Comparison of ENCODE assay signal across 8 cellular contexts in genomic region chr7:149125189-149125863, GRCh38. TPM values are rescaled to one million over a fixed set of nuclear protein-coding genes. Genes with fewer than 3 reads are reported as not detected.
DNase-seq lines count a peak whose midpoint lies in the region; ATAC-seq and TF ChIP-seq lines count a peak whose summit lies in the region.

No MANE protein-coding gene starts in this region.

- BruUV-seq in MCF 10A (replicated peaks; lab: Mats Ljungman, UMichigan), result TSS peak; percentile 46

- no peaks in the 10 kb centered on the region for H4K20me1 ChIP-seq in Karpas-422 (ENCODE audit: insufficient read depth, low read depth, low read length)

- H3K27me3 Mint-ChIP-seq in MCF 10A (ENCODE audit: insufficient read depth, unreplicated experiment), result no peaks in the 10 kb centered on the region
- no peaks in the 10 kb centered on the region for H3K27me3 Mint-ChIP-seq in memory B cell

- ATAC-seq in memory B cell (ENCODE audit: low read depth), result no peak
- ATAC-seq in aorta (ENCODE audit: low FRiP score), result no peak
- ATAC-seq in HG03378 (IDR thresholded peaks at IDR 0.05; ENCODE audit: unreplicated experiment), result no peak
- no peak for ATAC-seq in HG03439 (IDR thresholded peaks at IDR 0.05; ENCODE audit: unreplicated experiment)
- ATAC-seq in HG03097 (IDR thresholded peaks at IDR 0.05; ENCODE audit: low FRiP score, unreplicated experiment), result no peak

- H2AFZ ChIP-seq in Karpas-422 (ENCODE audit: low read length), result peak overlapping the region; percentile 79; the same call in 1 of the 2 replicates

- H3K4me3 Mint-ChIP-seq in MCF 10A (ENCODE audit: unreplicated experiment) (peak overlapping the region; percentile 97), memory B cell (peak overlapping the region; percentile 97)

- no peaks in the 10 kb centered on the region for H3K27me3 ChIP-seq in GM06990 (replicated peaks; ENCODE audit: control insufficient read depth, insufficient read depth, low read length)
- H3K27me3 ChIP-seq in Karpas-422 (ENCODE audit: low read length), result no peaks in the 10 kb centered on the region
- no peaks in the 10 kb centered on the region for H3K27me3 ChIP-seq in aorta (ENCODE audit: control insufficient read depth in 1 of 2, insufficient read depth in 2 of 2, low read length in 1 of 2)

- H3K4me1 ChIP-seq in Karpas-422 (ENCODE audit: low read length) (peaks cover 19% of the 10 kb centered on the region), aorta (ENCODE audit: control insufficient read depth in 1 of 2, insufficient read depth in 2 of 2, low read length in 2 of 2) (no peaks in the 10 kb centered on the region)

- H3K9me3 Mint-ChIP-seq in MCF 10A (ENCODE audit: unreplicated experiment), result peaks cover under 1% of the 10 kb centered on the region
- no peaks in the 10 kb centered on the region for H3K9me3 Mint-ChIP-seq in memory B cell

- peaks cover 29% of the 10 kb centered on the region for H3K79me2 ChIP-seq in Karpas-422 (ENCODE audit: low read length)

- peak overlapping the region; percentile 97 for H3K4me2 ChIP-seq in Karpas-422 (ENCODE audit: low read depth, low read length, poor library complexity, severe bottlenecking)

- H3K9me2 ChIP-seq in Karpas-422 (replicated peaks; ENCODE audit: insufficient read depth, low read length), result no peaks in the 10 kb centered on the region

- CTCF ChIA-PET in MCF 10A (lab: Yijun Ruan, JAX), result interaction anchor here (0.5 to 3.7 kb wide), 18 partner anchors 8 to 609 kb away, joined by 3 to 17 read pairs (median 3); partner anchors contain the start of genes ZNF282 and ZNF398

- H3K9ac ChIP-seq in Karpas-422 (ENCODE audit: low read length), result peak overlapping the region; percentile 98

- DNase-seq in GM06990 (ENCODE audit: extremely low read depth, insufficient read length) (no peak), Karpas-422 (peak; percentile 63), MCF 10A (ENCODE audit: unreplicated experiment) (peak; percentile 6), memory B cell (ENCODE audit: low spot score in 2 of 2) (no peak), aorta (no peak)

- intact Hi-C loops in MCF 10A (cut with micrococcal nuclease), result no loop called here
- intact Hi-C loops in aorta (cut with DNase I), result no loop called here

- 0 out of 2 replicates have a peak, but pooled peaks cover under 1% of the 10 kb centered on the region for H3K9me3 ChIP-seq in Karpas-422 (ENCODE audit: low read length)
- H3K9me3 ChIP-seq in aorta (ENCODE audit: control insufficient read depth, low read length), result no peaks in the 10 kb centered on the region

- H3K4me3 ChIP-seq in GM06990 (replicated peaks; ENCODE audit: low read depth, low read length) (peak overlapping the region; percentile 99), Karpas-422 (ENCODE audit: low read length) (peak overlapping the region; percentile 91), aorta (ENCODE audit: low read length in 2 of 2) (peak overlapping the region; percentile 71 to 74)

- 2% methylated on average over 21 of the region's 21 CpGs for WGBS in aorta, 2 donors

- H3K4me1 Mint-ChIP-seq in MCF 10A (ENCODE audit: insufficient read depth, unreplicated experiment), result peaks cover 18% of the 10 kb centered on the region
- peaks cover 15% of the 10 kb centered on the region for H3K4me1 Mint-ChIP-seq in memory B cell

- H3K27ac Mint-ChIP-seq in MCF 10A (ENCODE audit: low read depth, unreplicated experiment) (peak overlapping the region; percentile 99), memory B cell (peak overlapping the region; percentile 91)

- H3K27ac ChIP-seq in Karpas-422 (ENCODE audit: low read length) (peak overlapping the region; percentile 94; the same call in 1 of the 2 replicates), aorta (ENCODE audit: low read depth in 1 of 2, low read length in 2 of 2) (peak overlapping the region in 1 of 2 donors; percentile 57)

- TF ChIP-seq CTCF in GM06990 (IDR thresholded peaks at IDR 0.05; ENCODE audit: insufficient read depth, low read length, poor library complexity, severe bottlenecking) (no peak), MCF 10A (IDR thresholded peaks at IDR 0.05; ENCODE audit: unreplicated experiment) (no peak)

- POLR2A ChIA-PET in MCF 10A (lab: Yijun Ruan, JAX), result interaction anchor here (0.7 to 4.7 kb wide), 20 partner anchors 14 to 1960 kb away, joined by 3 to 61 read pairs (median 4); partner anchors contain the start of genes PDIA4, ZNF282 and ZNF398

- H3K36me3 ChIP-seq in GM06990 (ENCODE audit: control insufficient read depth, insufficient read depth, low read length), result no peaks in the 10 kb centered on the region; the same call in 1 of the 2 replicates
- peaks cover 9% of the 10 kb centered on the region for H3K36me3 ChIP-seq in Karpas-422 (ENCODE audit: insufficient read depth, low read length)
- no peaks in the 10 kb centered on the region for H3K36me3 ChIP-seq in aorta (ENCODE audit: control insufficient read depth in 1 of 2, insufficient read depth in 2 of 2, low read length in 1 of 2)

- H3K36me3 Mint-ChIP-seq in MCF 10A (ENCODE audit: insufficient read depth, unreplicated experiment) (peaks cover 21% of the 10 kb centered on the region), memory B cell (peaks cover 4% of the 10 kb centered on the region)

RNA-seq across cellular contexts. Expression of gene ZNF425, which starts 0.8 kb away (rescaled TPM):
- 0.41 and 1.8 TPM in 2 replicates for total RNA-seq in Karpas-422 (2014; rRNA removed; shearing (Covaris generic); ENCODE audit: low replicate concordance)
- total RNA-seq in MCF 10A (2022) (2.6 and 3.3 TPM in 2 replicates), aorta (1 to 10 TPM; 1.0 to 1.3 TPM)
- 1 to 10 TPM; 1.9 to 2.1 TPM for polyA plus RNA-seq in aorta

RNA-seq across cellular contexts. Expression of gene ZNF398, which starts 21.9 kb away (rescaled TPM):
- total RNA-seq in Karpas-422 (2014; rRNA removed; shearing (Covaris generic); ENCODE audit: low replicate concordance), result 8.4 and 13.9 TPM in 2 replicates
- 13.8 and 15.7 TPM in 2 replicates for total RNA-seq in MCF 10A (2022)
- 10 to 100 TPM; 12.4 to 14.1 TPM for total RNA-seq in aorta
- polyA plus RNA-seq in aorta, result 1 to 10 TPM; 2.6 to 3.4 TPM

RNA-seq across cellular contexts. Expression of gene ZNF786, which starts 34.8 kb away (rescaled TPM):
- 4.4 and 8.7 TPM in 2 replicates for total RNA-seq in Karpas-422 (2014; rRNA removed; shearing (Covaris generic); ENCODE audit: low replicate concordance)
- 5.6 and 6.7 TPM in 2 replicates for total RNA-seq in MCF 10A (2022)
- total RNA-seq in aorta, result 1 to 10 TPM; 4.3 to 6.4 TPM
- polyA plus RNA-seq in aorta, result 1 to 10 TPM in 1 of 2 donors, under 1 TPM in 1; 0.63 to 3.4 TPM

Comparison
In these comparisons a context has a peak if more than half of its experiments do, and no peak if none do; other contexts are left out.
1. DNase-seq: peak in Karpas-422 (single experiment) and MCF 10A (single experiment); none in GM06990 (single experiment), memory B cell (0 of 2) and aorta (0 of 2).
2. Peak in every context shown above with its lines, with median percentiles within 50 percentile points of each other: H3K4me3 ChIP-seq.